In the genomic region with DNA sequence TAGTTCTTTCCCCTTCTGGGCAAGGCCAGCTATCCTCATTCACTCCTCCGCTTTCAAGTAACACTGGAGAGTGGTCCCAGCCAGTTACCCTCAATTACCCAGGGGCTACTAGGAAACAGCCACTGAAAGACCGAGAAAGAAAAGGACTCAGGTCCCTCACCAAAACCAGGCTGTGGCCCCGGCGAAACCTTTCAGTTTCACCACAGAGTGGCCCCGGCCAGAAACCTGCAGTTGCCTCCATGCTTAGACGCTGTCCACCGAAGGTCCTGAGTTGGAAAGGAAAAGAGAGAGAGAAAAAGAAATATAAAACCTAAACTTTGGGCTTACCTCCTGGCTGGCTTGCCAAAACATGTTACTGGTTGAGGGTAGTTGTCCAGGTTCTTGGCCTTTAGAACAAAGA, we compare ENCODE assay signal across 2 cellular contexts.
TF ChIP-seq lines count a peak whose summit lies in the region.

No MANE protein-coding gene starts in this region.

TF ChIP-seq in HepG2, 621 proteins besides CTCF, POLR2A, EP300 and RAD21 (continued from another document):
- TF ChIP-seq SRSF1 (optimal IDR thresholded peaks at IDR 0.05; ENCODE audit: low read depth, low read length) (no peak), TCF12 (IDR thresholded peaks at IDR 0.05) (no peak), TCF12 (CRISPR knock-in tag; IDR thresholded peaks at IDR 0.05) (no peak)

TF ChIP-seq in WTC11, 78 proteins besides CTCF, POLR2A, EP300 and RAD21:
- TF ChIP-seq ATF3 (CRISPR knock-in tag; conservative IDR thresholded peaks at IDR 0.05) (no peak), RELA (CRISPR knock-in tag; IDR thresholded peaks at IDR 0.05; ENCODE audit: borderline replicate concordance) (no peak), FOXP4 (CRISPR knock-in tag; IDR thresholded peaks at IDR 0.05) (no peak)
- TF ChIP-seq, protein P1, sequence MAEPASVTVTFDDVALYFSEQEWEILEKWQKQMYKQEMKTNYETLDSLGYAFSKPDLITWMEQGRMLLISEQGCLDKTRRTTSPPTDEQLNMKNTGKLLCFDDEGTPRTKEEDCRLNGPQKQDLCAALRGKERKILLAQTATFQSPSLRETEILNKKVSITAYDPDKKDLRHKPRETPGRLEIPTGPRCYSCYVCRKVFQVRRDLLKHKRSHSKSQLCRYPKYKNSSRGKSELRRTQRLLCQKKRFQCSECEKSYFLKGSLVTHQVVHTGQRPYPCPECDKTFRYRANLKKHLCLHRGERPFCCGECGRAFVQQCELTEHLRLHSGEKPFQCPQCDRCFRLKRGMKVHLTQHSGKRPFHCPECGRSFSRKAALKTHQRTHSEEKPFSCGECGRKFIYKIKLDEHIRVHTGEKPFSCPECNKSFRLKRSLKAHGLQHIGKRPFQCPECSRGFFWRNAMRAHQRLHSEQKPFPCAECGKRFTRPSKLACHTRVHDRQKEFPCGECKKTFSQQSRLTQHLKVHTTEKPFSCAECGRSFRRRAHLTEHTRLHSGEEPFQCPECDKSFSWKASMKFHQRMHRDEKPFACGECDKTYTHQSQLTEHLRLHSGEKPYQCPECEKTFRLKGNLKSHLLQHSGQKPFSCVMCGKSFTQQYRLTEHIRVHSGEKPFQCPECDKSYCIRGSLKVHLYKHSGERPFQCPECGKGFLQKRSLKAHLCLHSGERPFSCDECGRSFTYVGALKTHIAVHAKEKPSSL (CRISPR knock-in tag; conservative IDR thresholded peaks at IDR 0.05) = no peak
